Comparison of ENCODE assay signal across 8 cellular contexts in the genomic region with DNA sequence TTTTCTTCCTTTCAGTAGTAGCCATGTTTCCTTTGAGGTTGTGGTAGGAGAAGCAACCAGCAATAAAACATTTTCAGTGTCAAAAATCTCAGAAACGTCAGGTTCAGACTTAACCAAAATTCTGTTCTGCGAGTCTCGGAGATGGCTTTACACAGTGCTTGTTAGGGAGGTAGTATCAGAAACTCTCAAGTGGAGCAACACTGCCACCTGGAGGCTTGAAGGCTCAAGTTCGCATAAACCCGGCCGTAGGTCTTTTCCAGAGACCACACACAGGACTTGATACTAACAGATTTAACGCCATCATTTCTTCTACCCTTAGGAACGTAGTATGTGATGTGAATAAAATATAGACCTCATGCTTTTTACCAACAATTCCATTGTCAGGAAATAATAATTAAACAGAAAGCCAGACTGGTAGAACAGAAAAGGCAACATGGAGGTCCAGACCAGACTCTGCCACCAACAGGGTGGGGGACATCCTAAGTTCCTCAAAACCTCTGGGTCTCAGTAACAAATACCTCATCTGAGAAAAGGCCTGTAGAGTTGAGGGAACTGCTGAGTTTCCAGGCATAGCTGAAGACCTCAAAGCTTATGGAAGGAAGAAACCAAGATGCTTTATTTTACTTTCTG. TPM values are rescaled to one million over a fixed set of nuclear protein-coding genes. Genes with fewer than 3 reads are reported as not detected.
DNase-seq lines count a peak whose midpoint lies in the region; ATAC-seq and TF ChIP-seq lines count a peak whose summit lies in the region.

No MANE protein-coding gene starts in this region.

- H3K4me1 ChIP-seq in osteoblast (ENCODE audit: insufficient read depth, low read length) (peaks cover 25% of the 10 kb centered on the region), thoracic aorta (ENCODE audit: control insufficient read depth in 1 of 2, low read depth in 2 of 2) (peaks cover 0 to 5% of the 10 kb centered on the region in 2 donors)

- DNase-seq in ELF-1 (ENCODE audit: low read depth, low spot score), result peak; percentile 88
- DNase-seq in H4 (ENCODE audit: low spot score), result peak; percentile 87
- peak; percentile 68 for DNase-seq in LNCaP clone FGC (ENCODE audit: low read depth)
- DNase-seq in RWPE1 (ENCODE audit: low spot score), result peak; percentile 74
- peak; percentile 74 for DNase-seq in activated T-helper 9 cell treated with anti-CD3 and anti-CD28 coated beads, Interleukin-2, amount 50 U/mL, for 16 hours (ENCODE audit: low read depth)
- DNase-seq in fibroblast of villous mesenchyme (ENCODE audit: low read depth), result peak; percentile 89
- peak; percentile 85 for DNase-seq in osteoblast (ENCODE audit: insufficient read length, low spot score, missing footprints)
- no peak for DNase-seq in thoracic aorta (ENCODE audit: low spot score)

- H3K27me3 ChIP-seq in osteoblast (ENCODE audit: insufficient read depth, low read length), result no peaks in the 10 kb centered on the region
- H3K27me3 ChIP-seq in thoracic aorta (replicated peaks; ENCODE audit: insufficient read depth), result no peaks in the 10 kb centered on the region

- CTCF ChIA-PET in RWPE1 (lab: Yijun Ruan, JAX), result interaction anchor here (0.6 to 2.9 kb wide), 6 partner anchors 27 to 940 kb away, joined by 3 to 10 read pairs (median 3); no protein-coding TSS in a partner anchor

- H3K4me3 ChIP-seq in LNCaP clone FGC (ENCODE audit: low read depth, low read length), result no peak overlapping the region
- no peak overlapping the region for H3K4me3 ChIP-seq in fibroblast of villous mesenchyme (ENCODE audit: low read depth, low read length)
- H3K4me3 ChIP-seq in osteoblast (ENCODE audit: insufficient read depth, low read length), result no peak overlapping the region
- no peak overlapping the region for H3K4me3 ChIP-seq in thoracic aorta

- no peaks in the 10 kb centered on the region for H3K9me3 ChIP-seq in osteoblast (ENCODE audit: low read depth, low read length)
- no peaks in the 10 kb centered on the region for H3K9me3 ChIP-seq in thoracic aorta

- H3K79me2 ChIP-seq in osteoblast (ENCODE audit: insufficient read depth, low read length), result peaks cover 40% of the 10 kb centered on the region

- H3K36me3 ChIP-seq in osteoblast (ENCODE audit: insufficient read depth, low read length) (no peaks in the 10 kb centered on the region), thoracic aorta (no peaks in the 10 kb centered on the region)

- no peaks in the 10 kb centered on the region for H4K20me1 ChIP-seq in osteoblast (ENCODE audit: insufficient read depth, low read length)

- TF ChIP-seq CTCF in LNCaP clone FGC (IDR thresholded peaks at IDR 0.05; ENCODE audit: control insufficient read depth, extremely low read depth, insufficient read depth) (peak; percentile 85), RWPE1 (conservative IDR thresholded peaks at IDR 0.05; ENCODE audit: low read depth) (peak; percentile 91), fibroblast of villous mesenchyme (IDR thresholded peaks at IDR 0.05; ENCODE audit: insufficient read depth, low read depth, low read length) (peak; percentile 85), osteoblast (IDR thresholded peaks at IDR 0.05; ENCODE audit: extremely low read depth, low read depth, low read length) (peak; percentile 85), thoracic aorta (IDR thresholded peaks at IDR 0.05) (peak; percentile 84)

- peak overlapping the region; percentile 25 for H3K4me2 ChIP-seq in osteoblast (ENCODE audit: insufficient read depth, low read length)

- ATAC-seq in thoracic aorta (ENCODE audit: insufficient number of reproducible peaks, low FRiP score, low read depth), result peak; percentile 77

- H2AFZ ChIP-seq in osteoblast (ENCODE audit: low read length), result no peak overlapping the region

- POLR2A ChIA-PET in RWPE1 (lab: Yijun Ruan, JAX; ENCODE audit: low non-redundant PET), result no interaction called here

- H3K27ac ChIP-seq in RWPE1 (no peak overlapping the region), osteoblast (ENCODE audit: low read depth, low read length) (no peak overlapping the region), thoracic aorta (no peak overlapping the region)

RNA-seq across cellular contexts. Expression of a gene that starts 8.5 kb away (rescaled TPM):
- total RNA-seq in H4 (2014; rRNA removed; shearing (Covaris generic)), result 4.8 and 7.9 TPM in 2 replicates
- total RNA-seq in fibroblast of villous mesenchyme (4.3 and 8.7 TPM in 2 replicates), osteoblast (10.6 and 15.2 TPM in 2 replicates), thoracic aorta (10 to 100 TPM; 13.8 to 45.9 TPM)
